1 cellular context compared by ENCODE assay signal in genomic region chr9:113545068-113545467, GRCh38.
TF ChIP-seq lines count a peak whose summit lies in the region.

No MANE protein-coding gene starts in this region.

TF ChIP-seq in endothelial cell of umbilical vein, 7 proteins besides CTCF, POLR2A, EP300 and RAD21:
- TF ChIP-seq MAX (IDR thresholded peaks at IDR 0.05; ENCODE audit: insufficient read depth, insufficient read length): no peak
- no peak for TF ChIP-seq POLR2AphosphoS5 (IDR thresholded peaks at IDR 0.05; ENCODE audit: insufficient read depth, low read depth, low read length)
- TF ChIP-seq EZH2 (IDR thresholded peaks at IDR 0.05; ENCODE audit: borderline replicate concordance, low read depth, low read length, severe bottlenecking): no peak
- TF ChIP-seq JUN (IDR thresholded peaks at IDR 0.05; ENCODE audit: borderline replicate concordance, insufficient read depth, insufficient read length, low read depth): no peak
- TF ChIP-seq MYC (IDR thresholded peaks at IDR 0.05; ENCODE audit: low read depth, low read length): no peak
- TF ChIP-seq GATA2 (IDR thresholded peaks at IDR 0.05; ENCODE audit: insufficient read depth, insufficient read length, low read depth, low read length): no peak
- no peak for TF ChIP-seq FOS (IDR thresholded peaks at IDR 0.05; ENCODE audit: borderline replicate concordance, insufficient read depth, low read length)
